In the genomic region with DNA sequence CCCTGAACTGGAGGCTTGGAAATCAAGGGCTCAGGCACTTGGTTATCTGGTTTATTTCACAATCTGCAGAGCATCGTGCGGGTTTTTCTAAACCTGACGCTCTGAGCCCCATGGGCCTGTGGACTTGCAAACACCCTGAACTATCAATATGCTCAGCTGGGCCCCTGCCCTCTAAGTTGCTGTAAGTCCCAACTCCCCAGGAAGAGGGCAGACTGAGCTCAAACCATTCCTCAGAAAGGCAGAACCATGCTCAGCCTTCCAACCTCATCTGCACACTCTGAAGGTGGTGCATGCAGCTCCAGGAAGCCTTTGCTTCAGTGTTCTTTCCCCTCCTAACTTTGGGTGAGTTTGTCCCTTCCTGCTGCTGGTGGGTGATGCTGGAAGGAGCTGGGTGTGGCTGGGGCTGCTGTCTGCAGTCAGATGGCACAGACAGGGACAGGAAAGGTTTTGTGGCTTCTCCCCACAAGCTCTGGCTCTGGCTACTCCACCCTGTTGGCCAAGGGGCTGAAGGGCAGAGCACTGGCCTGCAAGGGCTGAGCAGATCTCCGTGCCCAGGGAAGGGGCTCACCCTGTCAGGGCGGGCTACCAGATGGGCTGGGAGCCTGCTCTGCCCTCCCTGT, we compare ENCODE assay signal across 8 cellular contexts. TPM values are rescaled to one million over a fixed set of nuclear protein-coding genes. Genes with fewer than 3 reads are reported as not detected.
"Had no signal": no experiment of that assay in that cellular context is flagged by ENCODE, and none has a peak within 500 bp of the region (broad histone marks: within the 10 kb centered on the region; RNA-seq: fewer than 3 reads in every experiment).

No MANE protein-coding gene starts in this region.

RNA-seq across cellular contexts. Expression of gene ANXA8L1, which starts 3.8 kb away (rescaled TPM):
- total RNA-seq: natural killer cell, neural crest cell, osteocyte, posterior vena cava, pulmonary artery endothelial cell, temporal lobe, thoracic aorta, thyroid gland had no signal
